In the genomic region with DNA sequence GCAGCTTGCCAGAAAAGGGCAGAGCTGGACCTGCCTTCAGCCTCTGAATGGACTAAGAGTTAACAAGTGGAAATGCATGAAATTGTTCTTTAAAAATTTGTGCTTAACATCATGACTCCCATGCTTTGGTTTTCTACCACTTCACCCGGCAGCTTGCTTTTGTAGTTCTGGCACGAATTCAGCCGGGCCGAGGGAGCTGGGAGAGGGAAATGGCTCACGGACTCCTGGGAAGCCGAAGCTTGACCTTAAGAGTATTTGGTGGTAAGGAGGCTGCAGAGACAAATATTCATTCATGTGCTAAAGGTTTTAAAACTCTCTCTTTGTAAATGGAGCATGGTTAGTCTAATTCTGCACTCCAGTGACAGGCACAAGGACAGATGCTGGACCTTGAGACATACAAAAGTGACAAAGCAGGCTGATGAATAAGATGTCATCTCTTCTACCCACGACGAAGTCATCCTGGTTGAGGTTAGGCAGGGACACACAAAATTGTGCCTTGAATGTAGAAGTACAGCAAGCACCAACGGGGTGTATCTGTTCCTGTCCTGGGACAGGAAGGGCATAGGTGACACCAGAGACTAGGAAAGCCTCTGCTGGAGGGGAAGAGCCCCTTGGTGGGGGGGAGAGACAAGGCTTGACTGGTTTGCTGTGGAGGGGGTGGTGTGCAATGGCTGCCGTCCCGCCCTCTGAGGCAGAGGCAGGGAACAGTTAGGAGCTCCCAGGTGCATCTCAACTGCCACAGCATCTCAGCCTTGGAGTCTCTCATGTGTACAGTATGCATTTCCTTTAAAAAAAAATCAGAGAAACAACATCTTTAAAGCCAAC, we compare ENCODE assay signal across 16 cellular contexts.
DNase-seq lines count a peak whose midpoint lies in the region; ATAC-seq and TF ChIP-seq lines count a peak whose summit lies in the region.
"Had no signal": no experiment of that assay in that cellular context is flagged by ENCODE, and none has a peak within 500 bp of the region (broad histone marks: within the 10 kb centered on the region; RNA-seq: fewer than 3 reads in every experiment).

No MANE protein-coding gene starts in this region.

- peaks cover 25% of the 10 kb centered on the region for H3K36me3 Mint-ChIP-seq in activated T-cell treated with anti-CD3 and anti-CD28 coated beads, Interleukin-2, amount 50 U/mL, for 24 hours (ENCODE audit: low read depth)
- H3K36me3 Mint-ChIP-seq in stimulated activated naive B cell treated with anti-CD40 and anti-IgM and Interleukin-4, amounts not matched to agents 10 μg/mL and 1 μg/mL and 100 μg/mL, for 72 hours: peaks cover 0 to 2% of the 10 kb centered on the region in 2 donors

- in situ Hi-C loops in astrocyte of the cerebellum (cut with HindIII; ENCODE audit: low sequenced_read_pairs): no loop called here

- DNase-seq in activated T-cell treated with anti-CD3 and anti-CD28 coated beads, Interleukin-2, amount 50 U/mL, for 24 hours: no peak
- DNase-seq in activated T-cell treated with anti-CD3 and anti-CD28 coated beads for 4 hours: no peak
- peak; percentile 65 for DNase-seq in astrocyte of the cerebellum (ENCODE audit: low read depth)
- no peak for DNase-seq in stimulated activated naive B cell treated with anti-CD40 and anti-IgM and Interleukin-4, amounts not matched to agents 10 μg/mL and 1 μg/mL and 100 μg/mL, for 72 hours
- no peak for DNase-seq in HCEC 1CT
- DNase-seq: amniotic stem cell; colonic mucosa; mesenchymal stem cell; NCI-H1694 treated with DMSO at 0.1 percent for 48 hours; NCI-H524; right lobe of liver; stimulated activated CD4-positive, alpha-beta T cell treated with anti-CD3 and anti-CD28 coated beads, Interleukin-4, amount 100 ng/mL, for 1 hour; upper lobe of left lung had no signal

- no peak for TF ChIP-seq CTCF in astrocyte of the cerebellum (IDR thresholded peaks at IDR 0.05; ENCODE audit: low read depth, low read length, missing control alignments)

- H3K4me1 Mint-ChIP-seq in activated T-cell treated with anti-CD3 and anti-CD28 coated beads, Interleukin-2, amount 50 U/mL, for 24 hours (ENCODE audit: low read depth): peaks cover 46% of the 10 kb centered on the region
- H3K4me1 Mint-ChIP-seq in stimulated activated naive B cell treated with anti-CD40 and anti-IgM and Interleukin-4, amounts not matched to agents 10 μg/mL and 1 μg/mL and 100 μg/mL, for 72 hours: peaks cover 20 to 38% of the 10 kb centered on the region in 2 donors

- peak overlapping the region; percentile 72 for H3K27ac Mint-ChIP-seq in activated T-cell treated with anti-CD3 and anti-CD28 coated beads, Interleukin-2, amount 50 U/mL, for 24 hours
- peak overlapping the region; percentile 63 for H3K27ac Mint-ChIP-seq in stimulated activated naive B cell treated with anti-CD40 and anti-IgM and Interleukin-4, amounts not matched to agents 10 μg/mL and 1 μg/mL and 100 μg/mL, for 72 hours

- no peak overlapping the region for H3K4me3 ChIP-seq in astrocyte of the cerebellum (ENCODE audit: low read depth, low read length)
- H3K4me3 ChIP-seq: colonic mucosa, right lobe of liver, upper lobe of left lung had no signal

- H3K9me3 Mint-ChIP-seq in activated T-cell treated with anti-CD3 and anti-CD28 coated beads, Interleukin-2, amount 50 U/mL, for 24 hours: no peaks in the 10 kb centered on the region
- peaks cover 0 to 2% of the 10 kb centered on the region in 2 donors for H3K9me3 Mint-ChIP-seq in stimulated activated naive B cell treated with anti-CD40 and anti-IgM and Interleukin-4, amounts not matched to agents 10 μg/mL and 1 μg/mL and 100 μg/mL, for 72 hours

- H3K27me3 Mint-ChIP-seq in activated T-cell treated with anti-CD3 and anti-CD28 coated beads, Interleukin-2, amount 50 U/mL, for 24 hours: no peaks in the 10 kb centered on the region
- H3K27me3 Mint-ChIP-seq in stimulated activated naive B cell treated with anti-CD40 and anti-IgM and Interleukin-4, amounts not matched to agents 10 μg/mL and 1 μg/mL and 100 μg/mL, for 72 hours: no peaks in the 10 kb centered on the region

- no peak overlapping the region for H3K4me3 Mint-ChIP-seq in activated T-cell treated with anti-CD3 and anti-CD28 coated beads, Interleukin-2, amount 50 U/mL, for 24 hours
- peak overlapping the region in 1 of 2 donors; percentile 26 for H3K4me3 Mint-ChIP-seq in stimulated activated naive B cell treated with anti-CD40 and anti-IgM and Interleukin-4, amounts not matched to agents 10 μg/mL and 1 μg/mL and 100 μg/mL, for 72 hours

- ATAC-seq in HG03571 (IDR thresholded peaks at IDR 0.05; ENCODE audit: unreplicated experiment) (peak; percentile 35), HG03108 (IDR thresholded peaks at IDR 0.05; ENCODE audit: unreplicated experiment) (no peak), HG03025 (IDR thresholded peaks at IDR 0.05; ENCODE audit: low FRiP score, unreplicated experiment) (no peak)
- peak; percentile 34 to 54 for ATAC-seq in stimulated activated naive B cell treated with anti-CD40 and anti-IgM and Interleukin-4, amounts not matched to agents 10 μg/mL and 1 μg/mL and 100 μg/mL, for 72 hours (replicated peaks)

Comparison
In these comparisons a context has a peak if more than half of its experiments do, and no peak if none do; other contexts are left out.
1. ATAC-seq: peak in HG03571 (single experiment) and stimulated activated naive B cell treated with anti-CD40 and anti-IgM and Interleukin-4, amounts not matched to agents 10 μg/mL and 1 μg/mL and 100 μg/mL, for 72 hours (2 of 2); none in HG03108 (single experiment) and HG03025 (single experiment).